In the genomic region with DNA sequence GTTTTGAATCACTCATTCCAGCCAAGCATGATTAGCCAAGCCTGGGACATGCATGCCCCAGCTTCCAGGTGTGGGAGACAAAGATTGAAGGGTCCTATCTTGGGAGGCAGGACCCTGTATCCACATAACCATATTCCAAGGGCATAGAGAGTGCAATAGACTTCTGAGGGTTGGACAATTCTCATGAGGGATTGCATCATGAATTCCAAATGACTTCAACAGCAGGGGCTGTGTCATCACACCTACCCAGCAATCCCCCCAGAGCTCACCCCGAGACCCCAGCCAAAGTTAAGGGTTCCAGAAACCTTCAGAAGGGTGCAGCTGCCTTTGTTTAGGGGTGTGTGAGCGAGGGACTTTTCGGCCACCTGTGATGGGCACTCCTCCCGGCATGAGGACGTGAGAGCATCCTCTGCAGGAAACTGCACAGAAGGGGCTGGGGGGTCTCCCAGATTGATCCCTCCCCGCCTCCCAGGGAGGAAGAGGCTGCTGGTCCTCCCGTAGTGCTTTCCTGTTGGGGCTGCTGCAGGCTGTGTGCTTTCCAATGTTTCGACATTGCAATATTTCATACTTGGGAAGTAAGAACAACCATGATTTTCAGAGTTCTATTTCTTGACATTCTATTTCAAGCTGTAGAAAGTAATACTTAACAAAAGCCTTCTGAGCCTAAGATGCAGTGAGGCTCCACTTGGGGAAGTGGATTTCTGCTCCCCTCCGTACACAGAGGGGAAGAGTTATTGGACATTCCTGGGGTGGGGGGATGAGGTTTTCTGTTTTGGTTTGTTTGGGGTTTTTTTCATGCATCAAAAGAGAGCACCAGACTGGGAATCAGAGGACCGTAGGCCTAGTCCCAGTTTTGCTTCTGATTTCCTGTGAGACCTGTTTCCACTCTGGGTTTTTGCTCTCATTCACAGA, we compare ENCODE assay signal across 15 cellular contexts. TPM values are rescaled to one million over a fixed set of nuclear protein-coding genes. Genes with fewer than 3 reads are reported as not detected.
DNase-seq lines count a peak whose midpoint lies in the region; ATAC-seq, FAIRE-seq and TF ChIP-seq lines count a peak whose summit lies in the region.
"Had no signal": no experiment of that assay in that cellular context is flagged by ENCODE, and none has a peak within 500 bp of the region (broad histone marks: within the 10 kb centered on the region; RNA-seq: fewer than 3 reads in every experiment).

No MANE protein-coding gene starts in this region.

- H3K9me3 ChIP-seq in BLaER1: no peaks in the 10 kb centered on the region
- no peaks in the 10 kb centered on the region for H3K9me3 ChIP-seq in H1 (ENCODE audit: insufficient read depth in 2 of 2, low read depth in 1 of 2, low read length in 1 of 2)
- no peaks in the 10 kb centered on the region for H3K9me3 ChIP-seq in neuronal stem cell (replicated peaks in 1 of 2; ENCODE audit: control insufficient read depth in 2 of 2, insufficient read depth in 1 of 2, low read depth in 1 of 2, low read length in 2 of 2)
- H3K9me3 ChIP-seq: HAP-1, SJCRH30 had no signal

- no peak for ATAC-seq in left colon

- H3K27ac Mint-ChIP-seq in activated T-cell treated with anti-CD3 and anti-CD28 coated beads, Interleukin-2, amount 50 U/mL, for 24 hours: no peak overlapping the region
- H3K27ac Mint-ChIP-seq: CD4-positive, alpha-beta memory T cell had no signal

- H3K36me3 ChIP-seq in BLaER1 (0 out of 2 replicates have a peak, but pooled peaks cover 7% of the 10 kb centered on the region), H1 (ENCODE audit: control insufficient read depth in 2 of 4, insufficient read depth in 4 of 4, low read length in 3 of 4) (no peaks in the 10 kb centered on the region; a peak in 1 of 8 replicates), neuronal stem cell (replicated peaks in 1 of 2; ENCODE audit: control insufficient read depth in 2 of 2, insufficient read depth in 2 of 2, low read length in 2 of 2) (peaks cover 3 to 16% of the 10 kb centered on the region in 2 donors)
- H3K36me3 ChIP-seq: HAP-1, SJCRH30 had no signal

- H2BK120ac ChIP-seq in H1 (replicated peaks; ENCODE audit: low read depth, low read length): no peak overlapping the region
- no peak overlapping the region for H2BK120ac ChIP-seq in neuronal stem cell (ENCODE audit: low read depth, low read length)

- H2BK5ac ChIP-seq in H1 (ENCODE audit: low read depth, low read length): no peak overlapping the region
- no peak overlapping the region for H2BK5ac ChIP-seq in neuronal stem cell (ENCODE audit: low read length)

- CTCF ChIA-PET in H1 (lab: Charles Lee; ENCODE audit: partially characterized antibody): no interaction called here

- no peak overlapping the region for H3K18ac ChIP-seq in H1 (ENCODE audit: extremely low read depth, low read length)
- peak overlapping the region; percentile 16 for H3K18ac ChIP-seq in neuronal stem cell (ENCODE audit: low read length)

- H3K9me3 Mint-ChIP-seq in activated T-cell treated with anti-CD3 and anti-CD28 coated beads, Interleukin-2, amount 50 U/mL, for 24 hours: no peaks in the 10 kb centered on the region

- TF ChIP-seq CTCF in H1 (IDR thresholded peaks at IDR 0.05; ENCODE audit: control extremely low read depth in 1 of 3, insufficient read depth in 1 of 3, low read depth in 1 of 3, low read length in 3 of 3): no peak

- H3K14ac ChIP-seq in H1 (ENCODE audit: insufficient read length) (no peak overlapping the region), neuronal stem cell (ENCODE audit: low read length) (no peak overlapping the region)

- no peaks in the 10 kb centered on the region for H3K27me3 ChIP-seq in BLaER1
- H3K27me3 ChIP-seq in H1 (replicated peaks in 1 of 4; ENCODE audit: control insufficient read depth in 3 of 4, extremely low read depth in 1 of 4, insufficient read depth in 3 of 4, low read length in 3 of 4): no peaks in the 10 kb centered on the region
- no peaks in the 10 kb centered on the region for H3K27me3 ChIP-seq in neuronal stem cell (ENCODE audit: control insufficient read depth in 3 of 3, insufficient read depth in 3 of 3, low read depth in 1 of 3, low read length in 3 of 3)
- H3K27me3 ChIP-seq: SJCRH30 had no signal

- no peak for TF ChIP-seq EP300 in H1 (IDR thresholded peaks at IDR 0.05; ENCODE audit: borderline replicate concordance in 1 of 2, low read depth in 2 of 2, low read length in 2 of 2)

- H3K27me3 Mint-ChIP-seq in activated T-cell treated with anti-CD3 and anti-CD28 coated beads, Interleukin-2, amount 50 U/mL, for 24 hours: peaks cover 8% of the 10 kb centered on the region

- H2BK12ac ChIP-seq in H1 (ENCODE audit: low read depth, low read length): no peak overlapping the region
- no peak overlapping the region for H2BK12ac ChIP-seq in neuronal stem cell (ENCODE audit: low read length)

- H3K23me2 ChIP-seq in H1 (ENCODE audit: low read depth, low read length): no peaks in the 10 kb centered on the region

- no peak overlapping the region for H3K9ac ChIP-seq in BLaER1
- H3K9ac ChIP-seq in H1 (replicated peaks in 1 of 4; ENCODE audit: extremely low read depth in 1 of 4, low read depth in 3 of 4, low read length in 3 of 4): no peak overlapping the region
- H3K9ac ChIP-seq in neuronal stem cell (ENCODE audit: low read depth, low read length, poor library complexity): no peak overlapping the region

- WGBS in H1 (ENCODE audit: extremely low coverage in 1 of 2, insufficient coverage in 1 of 2, insufficient read length in 1 of 2, insufficient replicate concordance in 2 of 2, low coverage in 1 of 2, low lambda C conversion rate in 2 of 2, missing lambda C conversion rate in 1 of 2), 2 experiments: 90% methylated on average over 10 of the region's 10 CpGs; no CpG with 5 or more reads in 1 of the 2 experiments
- no CpG with 5 or more reads among the region's 10 CpGs for WGBS in neuronal stem cell (ENCODE audit: extremely low coverage in 2 of 2, insufficient read length in 2 of 2, insufficient replicate concordance in 1 of 2), 2 donors

- H3K4me3 ChIP-seq in BLaER1: no peak overlapping the region
- H3K4me3 ChIP-seq in H1 (ENCODE audit: extremely low read depth in 1 of 4, insufficient read depth in 2 of 4, low read depth in 3 of 4, low read length in 4 of 4): no peak overlapping the region
- H3K4me3 ChIP-seq in neuronal stem cell (ENCODE audit: low read length in 2 of 2): peak overlapping the region in 1 of 2 donors; percentile 13
- H3K4me3 ChIP-seq: HAP-1, SJCRH30 had no signal

- intact Hi-C loops in left colon (cut with DNase I, micrococcal nuclease): loop anchor here in 1 of 2 donors (10.0 kb wide), 1 partner anchor 65 kb away; no protein-coding TSS in a partner anchor

- H3K4ac ChIP-seq in H1 (replicated peaks; ENCODE audit: insufficient read length, low read depth, low read length): no peak overlapping the region
- no peak overlapping the region for H3K4ac ChIP-seq in neuronal stem cell (ENCODE audit: low read length)

- no peak overlapping the region for H4K5ac ChIP-seq in H1 (ENCODE audit: insufficient read length, low read depth, low read length)

- no peak overlapping the region for H3K4me3 Mint-ChIP-seq in activated T-cell treated with anti-CD3 and anti-CD28 coated beads, Interleukin-2, amount 50 U/mL, for 24 hours
- H3K4me3 Mint-ChIP-seq: CD4-positive, alpha-beta memory T cell had no signal

- H3K79me1 ChIP-seq in H1 (ENCODE audit: low read depth, low read length): no peaks in the 10 kb centered on the region
- H3K79me1 ChIP-seq in neuronal stem cell (ENCODE audit: low read depth, low read length): no peaks in the 10 kb centered on the region

- peak overlapping the region; percentile 66 for H3K4me2 ChIP-seq in BLaER1
- no peak overlapping the region for H3K4me2 ChIP-seq in H1 (ENCODE audit: insufficient read depth in 1 of 2, low read depth in 2 of 2, low read length in 2 of 2)
- no peak overlapping the region for H3K4me2 ChIP-seq in neuronal stem cell (ENCODE audit: insufficient read depth, low read length, poor library complexity, severe bottlenecking)

- peaks cover 39% of the 10 kb centered on the region for H3K4me1 ChIP-seq in BLaER1
- H3K4me1 ChIP-seq in H1 (replicated peaks in 1 of 4; ENCODE audit: control insufficient read depth in 3 of 4, insufficient read depth in 4 of 4, low read length in 3 of 4): peaks cover 6 to 15% (median 8%) of the 10 kb centered on the region in 4 experiments
- peaks cover 0 to 15% of the 10 kb centered on the region in 2 donors for H3K4me1 ChIP-seq in neuronal stem cell (ENCODE audit: control insufficient read depth in 2 of 2, insufficient read depth in 1 of 2, low read depth in 1 of 2, low read length in 2 of 2)
- H3K4me1 ChIP-seq: SJCRH30 had no signal

- TF ChIP-seq POLR2A in H1 (IDR thresholded peaks at IDR 0.05; ENCODE audit: control extremely low read depth in 1 of 2, low read depth in 2 of 2, low read length in 2 of 2): no peak

- H2BK20ac ChIP-seq in H1 (ENCODE audit: low read length): no peak overlapping the region

- no peak for FAIRE-seq in H1 (lab: Jason Lieb, UNC)

- H2AFZ ChIP-seq in H1 (ENCODE audit: low read length): no peak overlapping the region
- no peak overlapping the region for H2AFZ ChIP-seq in neuronal stem cell (ENCODE audit: low read length)

- peak; percentile 55 for DNase-seq in MV-4-11 (lab: John Stamatoyannopoulos, UW)
- peak in 1 of 2 experiments; percentile 36 for DNase-seq in H1 (ENCODE audit: low read depth in 1 of 2, low spot score in 2 of 2)
- DNase-seq in neuronal stem cell (ENCODE audit: low spot score): no peak
- DNase-seq in DMS153 (lab: John Stamatoyannopoulos, UW): no peak
- no peak for DNase-seq in NCI-H748 treated with DMSO at 0.1 percent for 48 hours (lab: John Stamatoyannopoulos, UW)
- DNase-seq in activated T-cell treated with anti-CD3 and anti-CD28 coated beads, Interleukin-2, amount 50 U/mL, for 24 hours: no peak
- no peak for DNase-seq in left colon
- DNase-seq: CD4-positive, alpha-beta memory T cell; Karpas-422; NCI-H1417 treated with DMSO at 0.1 percent for 48 hours; NCI-H2029 treated with DMSO at 0.1 percent for 48 hours; NCI-H524; SJCRH30 had no signal

- H2BK15ac ChIP-seq in H1 (ENCODE audit: low read length) (no peak overlapping the region), neuronal stem cell (ENCODE audit: low read length) (no peak overlapping the region)

- no peaks in the 10 kb centered on the region for H3K79me2 ChIP-seq in H1 (ENCODE audit: control insufficient read depth in 1 of 2, insufficient read depth in 2 of 2, low read length in 2 of 2)

- H3K27ac ChIP-seq in BLaER1 (no peak overlapping the region; the same call in 1 of the 2 replicates), H1 (ENCODE audit: low read depth, low read length) (no peak overlapping the region), neuronal stem cell (replicated peaks; ENCODE audit: low read length) (no peak overlapping the region)
- H3K27ac ChIP-seq: SJCRH30 had no signal

- H4K91ac ChIP-seq in H1 (replicated peaks; ENCODE audit: insufficient read length, low read length): no peak overlapping the region
- H4K91ac ChIP-seq in neuronal stem cell (ENCODE audit: low read depth, low read length, poor library complexity): no peak overlapping the region

- H4K8ac ChIP-seq in H1 (ENCODE audit: extremely low read depth, insufficient read depth, low read length) (no peak overlapping the region), neuronal stem cell (ENCODE audit: low read depth, low read length) (no peak overlapping the region)

- H3K56ac ChIP-seq in H1 (replicated peaks; ENCODE audit: insufficient read length, low read depth, low read length): no peak overlapping the region

- POLR2A ChIA-PET in H1 (lab: Charles Lee; ENCODE audit: partially characterized antibody): interaction anchor here (1.2 kb wide), 1 partner anchor 111 kb away, joined by 3 read pairs; no protein-coding TSS in a partner anchor

- no peak overlapping the region for H2AK5ac ChIP-seq in H1 (ENCODE audit: low read depth, low read length)
- no peak overlapping the region for H2AK5ac ChIP-seq in neuronal stem cell (ENCODE audit: low read depth, low read length)

- H3K36me3 Mint-ChIP-seq in activated T-cell treated with anti-CD3 and anti-CD28 coated beads, Interleukin-2, amount 50 U/mL, for 24 hours (ENCODE audit: low read depth): no peaks in the 10 kb centered on the region

- peaks cover 5% of the 10 kb centered on the region for H3K4me1 Mint-ChIP-seq in activated T-cell treated with anti-CD3 and anti-CD28 coated beads, Interleukin-2, amount 50 U/mL, for 24 hours (ENCODE audit: low read depth)

- H4K20me1 ChIP-seq in BLaER1: no peaks in the 10 kb centered on the region
- no peaks in the 10 kb centered on the region for H4K20me1 ChIP-seq in H1 (replicated peaks in 1 of 2; ENCODE audit: control insufficient read depth in 1 of 2, insufficient read depth in 2 of 2, low read length in 2 of 2)

- H3K23ac ChIP-seq in H1 (ENCODE audit: insufficient read length) (no peak overlapping the region), neuronal stem cell (ENCODE audit: low read depth, low read length, poor library complexity) (no peak overlapping the region)

- no peak for TF ChIP-seq RAD21 in H1 (IDR thresholded peaks at IDR 0.05 in 1 of 2, conservative IDR thresholded peaks at IDR 0.05 in 1 of 2; ENCODE audit: low read depth in 2 of 2, low read length in 2 of 2)

RNA-seq across cellular contexts. Expression of a gene that starts 13.3 kb away (rescaled TPM):
- total RNA-seq in H1 (2021; fragmentation: NEBNext Ultra II Directional; extraction: Animal tissue kit (Norgen Biotek cat#: 25700)): 1.7 and 2.1 TPM in 2 replicates
- 3.1 and 4.8 TPM in 2 replicates for polyA plus RNA-seq in H1 (2011; rRNA removed)
- 3.3 TPM for polyA plus RNA-seq in H1 (2011; cell fraction: cytosol; rRNA removed)
- 7.3 TPM for polyA plus RNA-seq in H1 (2011; cell fraction: nucleus; rRNA removed)
- 1.8 to 2.8 TPM (median 2.2 TPM) in 4 replicates for polyA plus RNA-seq in H1 (2012, experiment 1 of 2)
- 1.2 TPM for polyA plus RNA-seq in H1 (2012, experiment 2 of 2)
- polyA plus RNA-seq in H1 (2013, experiment 1 of 2): 1.1 TPM
- 0.98 TPM for polyA plus RNA-seq in H1 (2013, experiment 2 of 2)
- 3.1 and 3.5 TPM in 2 replicates for polyA minus RNA-seq in H1 (2011; rRNA and poly(A)+ RNA removed)
- polyA minus RNA-seq in H1 (2011; cell fraction: cytosol; rRNA and poly(A)+ RNA removed): 3.4 TPM
- polyA minus RNA-seq in H1 (2011; cell fraction: nucleus; rRNA and poly(A)+ RNA removed): 3.5 TPM
- polyA plus RNA-seq in neuronal stem cell (2013, experiment 1 of 2): 2.0 TPM
- 2.0 TPM for polyA plus RNA-seq in neuronal stem cell (2013, experiment 2 of 2)
- total RNA-seq in left colon: 10 to 100 TPM; 13.7 to 19.0 TPM
